Comparison of ENCODE assay signal across 8 cellular contexts in genomic region chr15:82952156-82953081, GRCh38. TPM values are rescaled to one million over a fixed set of nuclear protein-coding genes. Genes with fewer than 3 reads are reported as not detected.
DNase-seq lines count a peak whose midpoint lies in the region; TF ChIP-seq lines count a peak whose summit lies in the region.

TSS of gene HOMER2 (minus strand) at chr15:82952720. CDS start at chr15:82952535, 185 bp downstream.

- no peaks in the 10 kb centered on the region for H3F3A ChIP-seq in SU-DHL-6 (ENCODE audit: insufficient read depth)

- no CpG with 5 or more reads among the region's 119 CpGs for WGBS in mesendoderm (ENCODE audit: extremely low coverage, insufficient coverage, low lambda C conversion rate)

- DNase-seq in effector memory CD4-positive, alpha-beta T cell = no peak
- peak; percentile 47 for DNase-seq in mesendoderm
- DNase-seq in tibial artery = no peak
- no peak for DNase-seq in COLO829 (ENCODE audit: low spot score)
- DNase-seq in uterus = no peak

- no peak within 1 kb of the TSS for H2AFZ ChIP-seq in SU-DHL-6 (ENCODE audit: low read depth, low read length, severe bottlenecking)

- H2BK120ac ChIP-seq in mesendoderm (ENCODE audit: low read depth, low read length) = peak within 1 kb of the TSS; percentile 57

- H2BK15ac ChIP-seq in mesendoderm (replicated peaks; ENCODE audit: low read depth) = no peak within 1 kb of the TSS

- H3K56ac ChIP-seq in mesendoderm (ENCODE audit: low read length) = peak within 1 kb of the TSS; percentile 80

- H3K18ac ChIP-seq in mesendoderm (ENCODE audit: low read length) = peak within 1 kb of the TSS; percentile 94

- H4K20me1 ChIP-seq in SU-DHL-6 (ENCODE audit: low read depth, low read length) = no peaks in the 10 kb centered on the region

- H3K27me3 ChIP-seq in SU-DHL-6 (ENCODE audit: low read length) = no peaks in the 10 kb centered on the region
- peaks cover 13% of the 10 kb centered on the region for H3K27me3 ChIP-seq in effector memory CD4-positive, alpha-beta T cell (replicated peaks; ENCODE audit: control insufficient read depth, insufficient read depth, low read length, poor library complexity, severe bottlenecking)
- peaks cover 8% of the 10 kb centered on the region for H3K27me3 ChIP-seq in mesendoderm (ENCODE audit: insufficient read depth, low read length, poor library complexity)
- no peaks in the 10 kb centered on the region for H3K27me3 ChIP-seq in tibial artery
- peaks cover 0 to 4% of the 10 kb centered on the region in 2 donors for H3K27me3 ChIP-seq in uterus

- no peak within 1 kb of the TSS for H3K9ac ChIP-seq in SU-DHL-6 (ENCODE audit: low read length)
- peak within 1 kb of the TSS; percentile 66 for H3K9ac ChIP-seq in mesendoderm (ENCODE audit: low read length)

- H3K4me3 ChIP-seq in HEK293 (ENCODE audit: low read depth, low read length) (peak within 1 kb of the TSS; percentile 67), SU-DHL-6 (ENCODE audit: insufficient read depth, low read length, poor library complexity, severe bottlenecking) (peak within 1 kb of the TSS; percentile 45), mesendoderm (ENCODE audit: low read length) (peak within 1 kb of the TSS; percentile 40), tibial artery (peak within 1 kb of the TSS; percentile 49 to 65), uterus (peak within 1 kb of the TSS in 1 of 2 donors; percentile 36)
- peak within 1 kb of the TSS; percentile 20 for H3K4me3 ChIP-seq in effector memory CD4-positive, alpha-beta T cell (ENCODE audit: insufficient read depth, low read depth, low read length, poor library complexity, severe bottlenecking)

- TF ChIP-seq POLR2A in uterus (IDR thresholded peaks at IDR 0.05) = no peak

- H3K9me3 ChIP-seq in HEK293 (ENCODE audit: control insufficient read depth, insufficient read depth, low read depth, low read length) = no peaks in the 10 kb centered on the region
- no peaks in the 10 kb centered on the region for H3K9me3 ChIP-seq in SU-DHL-6 (ENCODE audit: insufficient read depth, low read length)
- H3K9me3 ChIP-seq in effector memory CD4-positive, alpha-beta T cell (ENCODE audit: control insufficient read depth, low read length) = no peaks in the 10 kb centered on the region
- H3K9me3 ChIP-seq in tibial artery = peaks cover 0 to 3% (median 0%) of the 10 kb centered on the region in 3 donors
- H3K9me3 ChIP-seq in uterus = no peaks in the 10 kb centered on the region

- H3K23ac ChIP-seq in mesendoderm (ENCODE audit: low read length) = no peak within 1 kb of the TSS

- H3K9me2 ChIP-seq in SU-DHL-6 (replicated peaks; ENCODE audit: insufficient read depth, low read length) = no peaks in the 10 kb centered on the region

- H3K4ac ChIP-seq in mesendoderm (ENCODE audit: low read depth, low read length) = peak within 1 kb of the TSS; percentile 48

- H3K36me3 ChIP-seq in HEK293 (ENCODE audit: control insufficient read depth in 2 of 2, insufficient read depth in 1 of 2, low read length in 2 of 2) = no peaks in the 10 kb centered on the region
- H3K36me3 ChIP-seq in SU-DHL-6 (ENCODE audit: low read length) = no peaks in the 10 kb centered on the region
- no peaks in the 10 kb centered on the region for H3K36me3 ChIP-seq in effector memory CD4-positive, alpha-beta T cell (ENCODE audit: control insufficient read depth, insufficient read depth, low read length)
- H3K36me3 ChIP-seq in mesendoderm (ENCODE audit: control insufficient read depth, insufficient read depth, low read length) = no peaks in the 10 kb centered on the region
- no peaks in the 10 kb centered on the region for H3K36me3 ChIP-seq in tibial artery
- H3K36me3 ChIP-seq in uterus = no peaks in the 10 kb centered on the region

- H3K4me1 ChIP-seq in HEK293 (ENCODE audit: control insufficient read depth, insufficient read depth, low read length) = peaks cover 16% of the 10 kb centered on the region
- H3K4me1 ChIP-seq in effector memory CD4-positive, alpha-beta T cell (ENCODE audit: control insufficient read depth, insufficient read depth, low read length, poor library complexity, severe bottlenecking) = peaks cover 3% of the 10 kb centered on the region
- H3K4me1 ChIP-seq in mesendoderm (ENCODE audit: control insufficient read depth, low read depth, low read length) = no peaks in the 10 kb centered on the region
- H3K4me1 ChIP-seq in tibial artery = peaks cover 0 to 18% (median 6%) of the 10 kb centered on the region in 4 donors
- H3K4me1 ChIP-seq in uterus = no peaks in the 10 kb centered on the region

- H3K4me2 ChIP-seq in SU-DHL-6 (ENCODE audit: low read depth, low read length, poor library complexity, severe bottlenecking) (peak within 1 kb of the TSS; percentile 43), mesendoderm (ENCODE audit: low read length) (peak within 1 kb of the TSS; percentile 71)

- H3K79me2 ChIP-seq in SU-DHL-6 (ENCODE audit: insufficient read depth, low read length) (no peaks in the 10 kb centered on the region), mesendoderm (ENCODE audit: control insufficient read depth, insufficient read depth, low read length) (no peaks in the 10 kb centered on the region)

- H2AK5ac ChIP-seq in mesendoderm (ENCODE audit: low read length) = no peak within 1 kb of the TSS

- H4K5ac ChIP-seq in mesendoderm (ENCODE audit: low read length) = no peak within 1 kb of the TSS

- H4K8ac ChIP-seq in mesendoderm (ENCODE audit: low read depth, low read length) = peak within 1 kb of the TSS; percentile 59

- POLR2A ChIA-PET in HEK293 (lab: Yijun Ruan, JAX) = interaction anchor here (1.2 kb wide), 1 partner anchor 308 kb away, joined by 3 read pairs; no protein-coding TSS in a partner anchor

- intact Hi-C loops in tibial artery (cut with DNase I; ENCODE audit: low total_unique reads) = no loop called here
- intact Hi-C loops in uterus (cut with DNase I; ENCODE audit: low total_unique reads) = no loop called here

- TF ChIP-seq CTCF in C4-2B (conservative IDR thresholded peaks at IDR 0.05) = no peak; the same call in 1 of the 2 replicates
- TF ChIP-seq CTCF in HEK293 (tag by site-specific recombination; IDR thresholded peaks at IDR 0.05) = no peak
- TF ChIP-seq CTCF in SU-DHL-6 (IDR thresholded peaks at IDR 0.05; ENCODE audit: insufficient read depth, low read length, poor library complexity, severe bottlenecking) = no peak
- peak in 1 of 2 experiments; percentile 14 for TF ChIP-seq CTCF in tibial artery (IDR thresholded peaks at IDR 0.05)
- no peak for TF ChIP-seq CTCF in uterus (IDR thresholded peaks at IDR 0.05)

- H3K27ac ChIP-seq in C4-2B (peak within 1 kb of the TSS; percentile 74), HEK293 (ENCODE audit: extremely low read depth, low read depth, low read length) (peak within 1 kb of the TSS; percentile 80; the same call in 1 of the 2 replicates), SU-DHL-6 (ENCODE audit: low read depth, low read length) (no peak within 1 kb of the TSS), mesendoderm (ENCODE audit: low read depth, low read length) (no peak within 1 kb of the TSS), tibial artery (no peak within 1 kb of the TSS), uterus (no peak within 1 kb of the TSS)
- H3K27ac ChIP-seq in effector memory CD4-positive, alpha-beta T cell (ENCODE audit: insufficient read depth, low read length, poor library complexity, severe bottlenecking) = no peak within 1 kb of the TSS

- no peak within 1 kb of the TSS for H2BK5ac ChIP-seq in mesendoderm (ENCODE audit: low read length)

- no peaks in the 10 kb centered on the region for H3K79me1 ChIP-seq in mesendoderm (ENCODE audit: low read length)

- CTCF ChIA-PET in HEK293 (lab: Yijun Ruan, JAX) = interaction anchor here (0.6 kb wide), 1 partner anchor 139 kb away, joined by 3 read pairs; no protein-coding TSS in a partner anchor

TF ChIP-seq in HEK293, 187 proteins besides CTCF, POLR2A, EP300 and RAD21 (continues in another document):
- TF ChIP-seq ZBTB8A (tag by site-specific recombination; IDR thresholded peaks at IDR 0.05) (peak; percentile 85), ZBTB26 (tag by site-specific recombination; optimal IDR thresholded peaks at IDR 0.05) (peak; percentile 66), HIC1 (tag by site-specific recombination; IDR thresholded peaks at IDR 0.05) (peak; percentile 65), ZNF660 (tag by site-specific recombination; IDR thresholded peaks at IDR 0.05) (peak; percentile 34; the same call in 1 of the 2 replicates), GLIS1 (tag by site-specific recombination; IDR thresholded peaks at IDR 0.05) (peak; percentile 84), ZNF341 (tag by site-specific recombination; IDR thresholded peaks at IDR 0.05; ENCODE audit: low read depth) (peak; percentile 20; the same call in 1 of the 2 replicates), ZBTB20 (tag by site-specific recombination; IDR thresholded peaks at IDR 0.05) (peak; percentile 71), WT1 (tag by site-specific recombination; IDR thresholded peaks at IDR 0.05) (no peak), ZNF571 (tag by site-specific recombination; IDR thresholded peaks at IDR 0.05) (no peak), ZSCAN30 (tag by site-specific recombination; IDR thresholded peaks at IDR 0.05) (0 out of 2 replicates have a peak, but pooled peaks have one; percentile 26)

RNA-seq across cellular contexts. Expression of gene HOMER2, which starts in this region (rescaled TPM):
- polyA plus RNA-seq in mesendoderm (2013, experiment 1 of 2) = 9.4 TPM
- polyA plus RNA-seq in mesendoderm (2013, experiment 2 of 2) = 10.7 TPM
- 10 to 100 TPM in 2 of 4 donors, 1 to 10 TPM in 2; 5.1 to 50.0 (median 10.6) TPM for total RNA-seq in uterus

Comparison
In these comparisons a context has a peak if more than half of its experiments do, and no peak if none do; other contexts are left out.
1. H3K27ac ChIP-seq: peak in C4-2B (single experiment) and HEK293 (single experiment); none in SU-DHL-6 (single experiment), effector memory CD4-positive, alpha-beta T cell (single experiment), mesendoderm (single experiment), tibial artery (0 of 2) and uterus (0 of 2).